ENCODE assay signal across 8 cellular contexts in the genomic region with DNA sequence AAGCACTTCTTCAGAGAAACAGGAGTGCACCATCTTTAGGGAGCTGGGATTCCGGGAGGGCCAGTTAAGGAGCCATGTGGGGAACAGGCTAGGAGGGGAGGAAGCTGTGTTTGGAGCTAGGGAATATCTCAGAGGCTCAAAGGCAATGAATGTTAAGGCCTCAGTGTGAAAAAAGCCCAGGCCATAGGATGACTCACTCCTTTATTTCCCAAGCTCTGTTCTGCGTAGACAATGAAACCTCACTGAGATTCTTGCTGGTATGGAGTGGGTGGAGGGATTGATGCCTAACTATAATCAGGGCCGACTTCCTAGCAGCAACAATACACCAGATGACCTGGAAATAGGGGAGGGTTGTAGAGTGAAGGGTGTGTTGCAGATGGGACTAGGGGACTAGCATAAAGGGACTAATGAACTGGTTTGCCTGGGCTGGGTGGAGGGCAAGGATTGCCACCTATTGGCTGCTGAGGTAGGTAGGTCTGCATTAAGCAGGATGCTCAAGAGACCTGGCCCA. TPM values are rescaled to one million over a fixed set of nuclear protein-coding genes. Genes with fewer than 3 reads are reported as not detected.
A peak's percentile ranks its signal among the peaks of the same experiment; 100 is the strongest.
DNase-seq lines count a peak whose midpoint lies in the region; ATAC-seq, FAIRE-seq and TF ChIP-seq lines count a peak whose summit lies in the region.

No MANE protein-coding gene starts in this region.

- DNase-seq in AG10803 (ENCODE audit: low read depth) (peak; percentile 92), HS-5 (ENCODE audit: low read depth) (peak; percentile 63), amniotic stem cell (lab: John Stamatoyannopoulos, UW) (peak; percentile 54), lung microvascular endothelial cell (ENCODE audit: low read depth in 2 of 2) (peak; percentile 86 to 93), GM19239 (ENCODE audit: insufficient read length, low spot score) (no peak), GM19238 (ENCODE audit: insufficient read length, low spot score) (no peak)
- DNase-seq in stimulated activated CD4-positive, alpha-beta T cell treated with anti-CD3 and anti-CD28 coated beads, Interleukin-12 subunit alpha, Interleukin-12 subunit beta, amount 100 ng/mL, for 4 hours = no peak

- no peak overlapping the region for H3K4me3 ChIP-seq in AG10803 (ENCODE audit: low read length)

- no peak for FAIRE-seq in GM19239 (lab: Jason Lieb, UNC)

- no peak for ATAC-seq in HG03097 (IDR thresholded peaks at IDR 0.05; ENCODE audit: low FRiP score, unreplicated experiment)

- TF ChIP-seq CTCF in AG10803 (conservative IDR thresholded peaks at IDR 0.05; ENCODE audit: low read length) = no peak

RNA-seq across cellular contexts. Expression of a gene that starts 2.1 kb away (rescaled TPM):
- under 0.01 and 0.22 TPM in 2 replicates for total RNA-seq in lung microvascular endothelial cell

RNA-seq across cellular contexts. Expression of a gene that starts 2.3 kb away (rescaled TPM):
- total RNA-seq in lung microvascular endothelial cell = 25.3 and 26.8 TPM in 2 replicates

RNA-seq across cellular contexts. Expression of a gene that starts 38.6 kb away (rescaled TPM):
- total RNA-seq in lung microvascular endothelial cell = 0.40 and 0.65 TPM in 2 replicates

RNA-seq across cellular contexts. Expression of a gene that starts 50.5 kb away (rescaled TPM):
- 0.87 and 1.4 TPM in 2 replicates for total RNA-seq in lung microvascular endothelial cell

Comparison
In these comparisons a context has a peak if more than half of its experiments do, and no peak if none do; other contexts are left out.
1. DNase-seq: peak in AG10803 (single experiment), HS-5 (single experiment), amniotic stem cell (single experiment) and lung microvascular endothelial cell (2 of 2); none in GM19239 (single experiment), GM19238 (single experiment) and stimulated activated CD4-positive, alpha-beta T cell treated with anti-CD3 and anti-CD28 coated beads, Interleukin-12 subunit alpha, Interleukin-12 subunit beta, amount 100 ng/mL, for 4 hours (single experiment).